ENCODE assay signal across 1 cellular context in genomic region chrX:2401590-2402360, GRCh38.
TF ChIP-seq lines count a peak whose summit lies in the region.

No MANE protein-coding gene starts in this region.

TF ChIP-seq in HepG2, 621 proteins besides CTCF, POLR2A, EP300 and RAD21 (continued from another document and continues in another):
- TF ChIP-seq ATF2 (CRISPR knock-in tag; IDR thresholded peaks at IDR 0.05) (no peak), BRCA1 (CRISPR knock-in tag; IDR thresholded peaks at IDR 0.05) (no peak), THAP7 (CRISPR knock-in tag; IDR thresholded peaks at IDR 0.05) (no peak), NR2F6 (IDR thresholded peaks at IDR 0.05) (peak; percentile 42; the same call in 1 of the 2 replicates), NR2F6 (CRISPR knock-in tag; IDR thresholded peaks at IDR 0.05) (0 out of 2 replicates have a peak, but pooled peaks have one; percentile 11), ZMAT5 (CRISPR knock-in tag; IDR thresholded peaks at IDR 0.05; ENCODE audit: borderline replicate concordance, low read depth) (no peak), ATF1 (CRISPR knock-in tag; IDR thresholded peaks at IDR 0.05) (peak; percentile 29; the same call in 1 of the 2 replicates), RCOR2 (CRISPR knock-in tag; IDR thresholded peaks at IDR 0.05) (0 out of 2 replicates have a peak, but pooled peaks have one; percentile 14), ZNF816 (CRISPR knock-in tag; IDR thresholded peaks at IDR 0.05; ENCODE audit: borderline replicate concordance) (no peak), BATF2 (CRISPR knock-in tag; IDR thresholded peaks at IDR 0.05) (no peak), HHEX (CRISPR knock-in tag; IDR thresholded peaks at IDR 0.05) (no peak), ZNF800 (CRISPR knock-in tag; IDR thresholded peaks at IDR 0.05) (peak; percentile 27; the same call in 1 of the 2 replicates), HMGA1 (CRISPR knock-in tag; conservative IDR thresholded peaks at IDR 0.05) (no peak), RXRA (CRISPR knock-in tag; IDR thresholded peaks at IDR 0.05) (peak; percentile 58), BHLHE40 (IDR thresholded peaks at IDR 0.05; ENCODE audit: low read length) (0 out of 2 replicates have a peak, but pooled peaks have one; percentile 14), JUNB (CRISPR knock-in tag; IDR thresholded peaks at IDR 0.05; ENCODE audit: borderline replicate concordance) (no peak), ZFP1 (CRISPR knock-in tag; IDR thresholded peaks at IDR 0.05) (no peak), ZKSCAN5 (CRISPR knock-in tag; IDR thresholded peaks at IDR 0.05) (no peak), RBM39 (IDR thresholded peaks at IDR 0.05; ENCODE audit: low read depth, low read length, poor library complexity, severe bottlenecking) (no peak), ZNF503 (CRISPR knock-in tag; IDR thresholded peaks at IDR 0.05) (peak; percentile 58; the same call in 1 of the 2 replicates), MIER2 (CRISPR knock-in tag; IDR thresholded peaks at IDR 0.05) (no peak), RARG (CRISPR knock-in tag; IDR thresholded peaks at IDR 0.05; ENCODE audit: low read depth) (no peak), MEF2D (CRISPR knock-in tag; IDR thresholded peaks at IDR 0.05) (no peak), ZNF496 (CRISPR knock-in tag; IDR thresholded peaks at IDR 0.05; ENCODE audit: insufficient replicate concordance) (no peak), ZNF691 (CRISPR knock-in tag; IDR thresholded peaks at IDR 0.05; ENCODE audit: borderline replicate concordance, low read depth) (no peak), YEATS4 (CRISPR knock-in tag; IDR thresholded peaks at IDR 0.05; ENCODE audit: borderline replicate concordance) (peak; percentile 57; the same call in 1 of the 2 replicates), NFYB (CRISPR knock-in tag; IDR thresholded peaks at IDR 0.05) (no peak), KIAA2018 (CRISPR knock-in tag; IDR thresholded peaks at IDR 0.05; ENCODE audit: borderline replicate concordance) (no peak), ZNF10 (CRISPR knock-in tag; IDR thresholded peaks at IDR 0.05; ENCODE audit: borderline replicate concordance, low read depth) (no peak), ZNF629 (CRISPR knock-in tag; conservative IDR thresholded peaks at IDR 0.05) (no peak; the same call in 1 of the 2 replicates), ZNF841 (CRISPR knock-in tag; IDR thresholded peaks at IDR 0.05; ENCODE audit: borderline replicate concordance) (no peak), FOXO1 (CRISPR knock-in tag; IDR thresholded peaks at IDR 0.05) (no peak), ZFX (CRISPR knock-in tag; IDR thresholded peaks at IDR 0.05; ENCODE audit: low read depth) (no peak), MXI1 (IDR thresholded peaks at IDR 0.05; ENCODE audit: borderline replicate concordance, low read depth, low read length) (no peak), HDAC6 (IDR thresholded peaks at IDR 0.05; ENCODE audit: low read depth, low read length) (no peak), KLF6 (CRISPR knock-in tag; IDR thresholded peaks at IDR 0.05) (no peak), HIC2 (CRISPR knock-in tag; IDR thresholded peaks at IDR 0.05; ENCODE audit: low read depth) (peak; percentile 60; the same call in 1 of the 2 replicates), HMG20B (CRISPR knock-in tag; conservative IDR thresholded peaks at IDR 0.05) (0 out of 2 replicates have a peak, but pooled peaks have one; percentile 27), FOXA1 (IDR thresholded peaks at IDR 0.05) (no peak), FOXA1 (CRISPR knock-in tag; IDR thresholded peaks at IDR 0.05) (0 out of 2 replicates have a peak, but pooled peaks have one; percentile 3)
